ENCODE assay signal across 23 cellular contexts in the genomic region with DNA sequence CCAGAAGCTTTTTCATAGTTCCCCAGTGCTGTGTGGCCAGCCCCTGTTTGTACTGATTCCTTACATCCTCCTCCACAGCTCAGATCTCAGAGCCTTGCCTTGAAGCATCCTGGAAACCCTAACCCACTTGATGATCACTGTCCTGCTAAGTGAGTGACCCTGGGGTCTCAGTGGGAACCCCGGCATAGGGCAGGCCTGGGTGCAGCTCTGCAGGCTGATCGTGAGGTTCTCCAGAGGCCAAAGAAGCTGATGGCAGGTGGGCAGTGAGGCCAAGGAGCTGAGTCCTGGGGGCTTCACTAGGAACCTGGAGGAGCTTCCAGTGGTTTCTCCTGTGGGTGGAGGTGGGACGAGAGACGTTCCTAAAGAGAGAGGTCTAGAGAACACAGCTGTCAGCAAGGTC. TPM values are rescaled to one million over a fixed set of nuclear protein-coding genes. Genes with fewer than 3 reads are reported as not detected.
DNase-seq lines count a peak whose midpoint lies in the region; ATAC-seq and TF ChIP-seq lines count a peak whose summit lies in the region.
"Had no signal": no experiment of that assay in that cellular context is flagged by ENCODE, and none has a peak within 500 bp of the region (broad histone marks: within the 10 kb centered on the region; RNA-seq: fewer than 3 reads in every experiment).

No MANE protein-coding gene starts in this region.

- no peak for TF ChIP-seq EP300 in upper lobe of left lung (IDR thresholded peaks at IDR 0.05)

- peak overlapping the region; percentile 49; the same call in 1 of the 2 replicates for H2AFZ ChIP-seq in PC-3 (ENCODE audit: low read length)

- H3K27me3 ChIP-seq in PC-3 (ENCODE audit: low read length) (no peaks in the 10 kb centered on the region), upper lobe of left lung (no peaks in the 10 kb centered on the region)

- H3K9me3 Mint-ChIP-seq in chondrocyte (ENCODE audit: low read depth) (peaks cover 6% of the 10 kb centered on the region), osteocyte (ENCODE audit: unreplicated experiment) (no peaks in the 10 kb centered on the region), type B pancreatic cell (no peaks in the 10 kb centered on the region)
- H3K9me3 Mint-ChIP-seq: activated T-helper 2 cell treated with anti-CD3 and anti-CD28 coated beads, Interferon-gamma antibody, Interleukin-2, Interleukin-4, amounts not matched to agents 10 μg/mL and 5 μg/mL and 100 μg/mL, durations not matched to agents 14 hours and 24 hours and 36 hours; effector memory CD8-positive, alpha-beta T cell had no signal

- CTCF ChIA-PET in PC-3 (lab: Charles Lee): interaction anchor here (0.9 to 1.2 kb wide), 2 partner anchors 43 to 47 kb away, joined by 5 to 7 read pairs; no protein-coding TSS in a partner anchor

- H3K36me3 Mint-ChIP-seq in chondrocyte (ENCODE audit: low read depth) (peaks cover 3% of the 10 kb centered on the region), osteocyte (ENCODE audit: unreplicated experiment) (peaks cover 3% of the 10 kb centered on the region), type B pancreatic cell (no peaks in the 10 kb centered on the region)
- H3K36me3 Mint-ChIP-seq: activated naive CD8-positive, alpha-beta T cell treated with anti-CD3 and anti-CD28 coated beads for 36 hours; CD4-positive, CD25-positive, alpha-beta regulatory T cell had no signal

- POLR2A ChIA-PET in PC-3 (lab: Charles Lee; ENCODE audit: unreplicated experiment): no interaction called here

- H3K36me3 ChIP-seq in PC-3 (ENCODE audit: low read depth, low read length) (no peaks in the 10 kb centered on the region), upper lobe of left lung (no peaks in the 10 kb centered on the region)
- H3K36me3 ChIP-seq: HAP-1, lower lobe of right lung had no signal

- no peak overlapping the region for H3K4me3 Mint-ChIP-seq in chondrocyte (ENCODE audit: unreplicated experiment)
- H3K4me3 Mint-ChIP-seq in osteocyte (ENCODE audit: unreplicated experiment): no peak overlapping the region
- H3K4me3 Mint-ChIP-seq in type B pancreatic cell: no peak overlapping the region
- H3K4me3 Mint-ChIP-seq: activated naive CD8-positive, alpha-beta T cell treated with anti-CD3 and anti-CD28 coated beads for 36 hours; CD4-positive, CD25-positive, alpha-beta regulatory T cell; effector memory CD8-positive, alpha-beta T cell; neural crest cell; WTC11 had no signal

- H3K4me1 Mint-ChIP-seq in chondrocyte (ENCODE audit: low read depth): peaks cover 72% of the 10 kb centered on the region
- H3K4me1 Mint-ChIP-seq in osteocyte (ENCODE audit: unreplicated experiment): peaks cover 73% of the 10 kb centered on the region
- peaks cover 21% of the 10 kb centered on the region for H3K4me1 Mint-ChIP-seq in type B pancreatic cell (ENCODE audit: unreplicated experiment)
- H3K4me1 Mint-ChIP-seq: activated naive CD8-positive, alpha-beta T cell treated with anti-CD3 and anti-CD28 coated beads for 36 hours; CD4-positive, CD25-positive, alpha-beta regulatory T cell had no signal

- H3K79me2 ChIP-seq in PC-3 (ENCODE audit: low read length): no peaks in the 10 kb centered on the region

- peak overlapping the region; percentile 54 for H3K4me2 ChIP-seq in PC-3 (ENCODE audit: low read length)

- TF ChIP-seq CTCF in PC-3 (conservative IDR thresholded peaks at IDR 0.05; ENCODE audit: low read depth, low read length): no peak
- TF ChIP-seq CTCF in chondrocyte (IDR thresholded peaks at IDR 0.05): no peak
- no peak for TF ChIP-seq CTCF in osteocyte (IDR thresholded peaks at IDR 0.05)
- no peak for TF ChIP-seq CTCF in type B pancreatic cell (conservative IDR thresholded peaks at IDR 0.05)
- TF ChIP-seq CTCF in upper lobe of left lung (IDR thresholded peaks at IDR 0.05): no peak

- ATAC-seq in PC-3: no peak
- ATAC-seq in upper lobe of left lung (ENCODE audit: low FRiP score in 2 of 2): no peak
- ATAC-seq in HG02798 (IDR thresholded peaks at IDR 0.05; ENCODE audit: poor library complexity, unreplicated experiment): no peak
- ATAC-seq: effector memory CD8-positive, alpha-beta T cell; WTC11 had no signal

- BruUV-seq in PC-3 (replicated peaks; lab: Mats Ljungman, UMichigan): no TSS peak

- H3K27ac ChIP-seq in PC-3 (ENCODE audit: low read length) (peak overlapping the region; percentile 78), upper lobe of left lung (no peak overlapping the region)
- H3K27ac ChIP-seq: lower lobe of right lung had no signal

- no peaks in the 10 kb centered on the region for H3K9me2 ChIP-seq in PC-3 (replicated peaks; ENCODE audit: low read length)

- no peak for TF ChIP-seq POLR2A in upper lobe of left lung (IDR thresholded peaks at IDR 0.05)

- no peak overlapping the region for H3K4me3 ChIP-seq in PC-3 (ENCODE audit: low read length)
- no peak overlapping the region for H3K4me3 ChIP-seq in upper lobe of left lung
- H3K4me3 ChIP-seq: HAP-1, lower lobe of right lung had no signal

- DNase-seq in PC-3: no peak
- DNase-seq in chondrocyte (ENCODE audit: low spot score): no peak
- DNase-seq in osteocyte (ENCODE audit: extremely low spot score, unreplicated experiment): peak; percentile 75
- DNase-seq in type B pancreatic cell (ENCODE audit: extremely low spot score, unreplicated experiment): peak; percentile 39
- no peak for DNase-seq in GM03348 (ENCODE audit: low spot score)
- DNase-seq in upper lobe of left lung: no peak
- DNase-seq: activated CD8-positive, alpha-beta memory T cell treated with anti-CD3 and anti-CD28 coated beads, Interleukin-2, amount 50 U/mL, for 48 hours; activated naive CD8-positive, alpha-beta T cell treated with anti-CD3 and anti-CD28 coated beads for 36 hours; CD4-positive, CD25-positive, alpha-beta regulatory T cell; effector memory CD8-positive, alpha-beta T cell; lower lobe of right lung; NCI-H1105; NCI-H2029; NCI-H748 treated with DMSO at 0.1 percent for 48 hours; Right ventricle myocardium superior; small intestine; stimulated activated CD4-positive, alpha-beta T cell treated with anti-CD3 and anti-CD28 coated beads, Interleukin-1b, Interleukin-23, amount 100 ng/mL, for 48 hours had no signal

- peak overlapping the region; percentile 34; the same call in 1 of the 2 replicates for H3K9ac ChIP-seq in PC-3 (ENCODE audit: low read length)

- no peaks in the 10 kb centered on the region for H4K20me1 ChIP-seq in PC-3 (ENCODE audit: low read length)

- 85 to 90% methylated on average over 3 to 4 of the region's 4 CpGs for WGBS in upper lobe of left lung, 2 donors

- H3K27ac Mint-ChIP-seq in chondrocyte (ENCODE audit: unreplicated experiment) (peak overlapping the region; percentile 88), osteocyte (ENCODE audit: unreplicated experiment) (peak overlapping the region; percentile 91), type B pancreatic cell (no peak overlapping the region)
- H3K27ac Mint-ChIP-seq: activated naive CD8-positive, alpha-beta T cell treated with anti-CD3 and anti-CD28 coated beads for 36 hours; activated T-helper 2 cell treated with anti-CD3 and anti-CD28 coated beads, Interferon-gamma antibody, Interleukin-2, Interleukin-4, amounts not matched to agents 10 μg/mL and 5 μg/mL and 100 μg/mL, durations not matched to agents 14 hours and 24 hours and 36 hours; CD4-positive, CD25-positive, alpha-beta regulatory T cell; effector memory CD8-positive, alpha-beta T cell; progenitor cell of endocrine pancreas had no signal

- H3K27me3 Mint-ChIP-seq in chondrocyte (ENCODE audit: low read depth) (no peaks in the 10 kb centered on the region), osteocyte (ENCODE audit: unreplicated experiment) (no peaks in the 10 kb centered on the region), type B pancreatic cell (no peaks in the 10 kb centered on the region)
- H3K27me3 Mint-ChIP-seq: activated naive CD8-positive, alpha-beta T cell treated with anti-CD3 and anti-CD28 coated beads for 36 hours had no signal

- peaks cover 29% of the 10 kb centered on the region for H3K4me1 ChIP-seq in PC-3 (ENCODE audit: insufficient read depth, low read length)
- peaks cover 0 to 2% (median 0%) of the 10 kb centered on the region in 4 donors for H3K4me1 ChIP-seq in upper lobe of left lung
- H3K4me1 ChIP-seq: HAP-1 had no signal

- no peaks in the 10 kb centered on the region for H3F3A ChIP-seq in PC-3 (ENCODE audit: low read length, unreplicated experiment)

- H3K9me3 ChIP-seq in PC-3 (ENCODE audit: low read length) (no peaks in the 10 kb centered on the region), upper lobe of left lung (no peaks in the 10 kb centered on the region)
- H3K9me3 ChIP-seq: HAP-1, lower lobe of right lung had no signal

- intact Hi-C loops in PC-3 (cut with micrococcal nuclease): no loop called here

RNA-seq across cellular contexts. Expression of gene BIN1, which starts 47.4 kb away (rescaled TPM):
- total RNA-seq in PC-3 (2014; rRNA removed) (58.9 and 77.5 TPM in 2 replicates), chondrocyte (40.0 to 64.0 TPM (median 63.6 TPM) in 3 replicates), osteocyte (101 TPM in 2 replicates), type B pancreatic cell (ENCODE audit: low replicate concordance) (26.3 and 63.4 TPM in 2 replicates), upper lobe of left lung (10 to 100 TPM; 32.3 to 57.0 (median 42.9) TPM)

Comparison
In these comparisons a context has a peak if more than half of its experiments do, and no peak if none do; other contexts are left out.
1. DNase-seq: peak in osteocyte (single experiment) and type B pancreatic cell (single experiment); none in PC-3 (single experiment), chondrocyte (single experiment), GM03348 (single experiment) and upper lobe of left lung (0 of 2).